In genomic region chrX:12901486-12901885, GRCh38 we compare ENCODE assay signal across 8 cellular contexts. TPM values are rescaled to one million over a fixed set of nuclear protein-coding genes. Genes with fewer than 3 reads are reported as not detected.
DNase-seq lines count a peak whose midpoint lies in the region; ATAC-seq, FAIRE-seq and TF ChIP-seq lines count a peak whose summit lies in the region.

No MANE protein-coding gene starts in this region.

- H4K20me1 ChIP-seq in HepG2 (ENCODE audit: insufficient read depth, low read length) = no peaks in the 10 kb centered on the region

- H3K9me3 ChIP-seq in A673 (ENCODE audit: low read depth, low read length, poor library complexity, severe bottlenecking) (no peaks in the 10 kb centered on the region), HepG2 (ENCODE audit: low read length) (no peaks in the 10 kb centered on the region)

- no TSS peak for BruUV-seq in A673 (replicated peaks; lab: Mats Ljungman, UMichigan)
- BruUV-seq in HepG2 (replicated peaks; lab: Mats Ljungman, UMichigan) = no TSS peak

- DNase-seq in A673 (ENCODE audit: low spot score) (peak; percentile 56), GM18507 (ENCODE audit: extremely low spot score, insufficient read length, low read depth) (no peak), NCI-H1417 (lab: John Stamatoyannopoulos, UW) (peak; percentile 10 to 86 (median 57)), HepG2 (ENCODE audit: low spot score) (peak; percentile 11)
- peak; percentile 69 for DNase-seq in activated CD4-positive, CD25-positive, alpha-beta regulatory T cell treated with anti-CD3 and anti-CD28 coated beads, Interleukin-2, amount 50 U/mL, for 72 hours
- DNase-seq in central memory CD4-positive, alpha-beta T cell = peak; percentile 42
- DNase-seq in stimulated activated CD4-positive, alpha-beta T cell treated with anti-CD3 and anti-CD28 coated beads, TNF-alpha, amount 100 ng/mL, for 48 hours (ENCODE audit: low read depth in 3 of 3) = peak; percentile 29 to 66 (median 31)

- TF ChIP-seq POLR2A in HepG2 (IDR thresholded peaks at IDR 0.05; ENCODE audit: insufficient read depth in 1 of 2, low read depth in 2 of 2, low read length in 2 of 2) = no peak

- no peak overlapping the region for H3K27ac ChIP-seq in A673 (ENCODE audit: low read depth, low read length, poor library complexity, severe bottlenecking)
- H3K27ac ChIP-seq in HepG2 (ENCODE audit: extremely low read length, insufficient read depth, low read length) = no peak overlapping the region

- ATAC-seq in HepG2 (peak; percentile 49; the same call in 1 of the 3 replicates), HG03442 (IDR thresholded peaks at IDR 0.05; ENCODE audit: unreplicated experiment) (no peak)

- H3K27me3 ChIP-seq in A673 (replicated peaks; ENCODE audit: insufficient read depth, low read depth, low read length, poor library complexity) = no peaks in the 10 kb centered on the region
- H3K27me3 ChIP-seq in HepG2 (ENCODE audit: control insufficient read depth in 1 of 2, insufficient read depth in 2 of 2, low read length in 2 of 2) = no peaks in the 10 kb centered on the region

- no peaks in the 10 kb centered on the region for H3K79me2 ChIP-seq in HepG2 (ENCODE audit: insufficient read depth, low read length)

- intact Hi-C loops in A673 (cut with micrococcal nuclease; ENCODE audit: unreplicated experiment) (loop anchor here (2.0 kb wide), 1 partner anchor 199 kb away; no protein-coding TSS in a partner anchor), HepG2 (cut with micrococcal nuclease; ENCODE audit: unreplicated experiment) (loop anchor here (1.0 to 2.0 kb wide), 2 partner anchors 87 to 199 kb away; no protein-coding TSS in a partner anchor)

- H3K4me2 ChIP-seq in HepG2 (ENCODE audit: low read depth, low read length) = no peak overlapping the region

- in situ Hi-C loops in HepG2 (cut with HindIII; ENCODE audit: extremely low pct_ligation_motif_present, low pct_unique_long_range_greater_than_20kb) = no loop called here

- WGBS in HepG2 (ENCODE audit: low lambda C conversion rate) = 3% methylated on average over 10 of the region's 10 CpGs

- no peak overlapping the region for H3K4me3 ChIP-seq in A673 (ENCODE audit: low read depth, low read length, poor library complexity, severe bottlenecking)
- H3K4me3 ChIP-seq in HepG2 (replicated peaks in 1 of 3; ENCODE audit: insufficient read depth in 1 of 3, low read depth in 2 of 3, low read length in 3 of 3) = no peak overlapping the region

- CTCF ChIA-PET in A673 (lab: Charles Lee) (interaction anchor here (0.6 to 1.5 kb wide), 2 partner anchors 87 to 614 kb away, joined by 3 to 7 read pairs; no protein-coding TSS in a partner anchor), HepG2 (lab: Yijun Ruan, JAX; ENCODE audit: low intra/inter-chr PET ratio, low total read pairs) (interaction anchor here (2.2 kb wide), 1 partner anchor 87 kb away, joined by 20 read pairs; no protein-coding TSS in a partner anchor)

- TF ChIP-seq RAD21 in HepG2 (CRISPR knock-in tag; IDR thresholded peaks at IDR 0.05) = peak; percentile 33; the same call in 1 of the 2 replicates

- POLR2A ChIA-PET in A673 (lab: Charles Lee; ENCODE audit: low non-redundant PET) (no interaction called here), HepG2 (lab: Yijun Ruan, JAX) (no interaction called here)

- H3K9ac ChIP-seq in HepG2 (ENCODE audit: insufficient read depth, low read depth, low read length) = no peak overlapping the region

- H3K36me3 ChIP-seq in A673 (ENCODE audit: insufficient read depth, low read length, poor library complexity, severe bottlenecking) = no peaks in the 10 kb centered on the region
- H3K36me3 ChIP-seq in HepG2 (replicated peaks in 1 of 2; ENCODE audit: control insufficient read depth in 1 of 2, insufficient read depth in 2 of 2, low read length in 2 of 2) = no peaks in the 10 kb centered on the region

- H3K4me1 ChIP-seq in A673 (ENCODE audit: insufficient read depth, low read length, poor library complexity, severe bottlenecking) = no peaks in the 10 kb centered on the region
- no peaks in the 10 kb centered on the region for H3K4me1 ChIP-seq in HepG2 (ENCODE audit: insufficient read depth, low read length)

- TF ChIP-seq EP300 in HepG2 (IDR thresholded peaks at IDR 0.05; ENCODE audit: low read depth in 2 of 2, low read length in 2 of 2) = no peak
- no peak for TF ChIP-seq EP300 in HepG2 (CRISPR knock-in tag; IDR thresholded peaks at IDR 0.05; ENCODE audit: borderline replicate concordance)

- H2AFZ ChIP-seq in HepG2 (ENCODE audit: low read length) = no peak overlapping the region

- TF ChIP-seq CTCF in A673 (conservative IDR thresholded peaks at IDR 0.05; ENCODE audit: low read depth, low read length) = peak; percentile 80
- TF ChIP-seq CTCF in HepG2 (CRISPR knock-in tag; IDR thresholded peaks at IDR 0.05) = peak; percentile 67

- FAIRE-seq in GM18507 (lab: Jason Lieb, UNC) (peak; percentile 93), HepG2 (lab: Jason Lieb, UNC) (peak; percentile 68)

TF ChIP-seq in HepG2, 621 proteins besides CTCF, POLR2A, EP300 and RAD21:
- peak; percentile 54 for TF ChIP-seq SMC3 (IDR thresholded peaks at IDR 0.05; ENCODE audit: low read length)
- peak; percentile 77 for TF ChIP-seq STAG1 (CRISPR knock-in tag; IDR thresholded peaks at IDR 0.05)
- TF ChIP-seq GATAD1 (CRISPR knock-in tag; IDR thresholded peaks at IDR 0.05) = no peak

RNA-seq across cellular contexts. Expression of gene TLR8, which starts 4.9 kb away (rescaled TPM):
- not detected in 2 replicates for total RNA-seq in A673 (2021)
- not detected in 2 replicates for total RNA-seq in HepG2 (2016; rRNA removed; fragmentation: Illumina TruSeq; extraction: Trizol)
- not detected in 2 replicates for total RNA-seq in HepG2 (2016; cell fraction: cytosol; rRNA removed; fragmentation: Illumina TruSeq; extraction: Trizol; ENCODE audit: low read depth)
- total RNA-seq in HepG2 (2016; cell fraction: insoluble cytoplasmic fraction; rRNA removed; fragmentation: Illumina TruSeq; extraction: Trizol) = not detected in 2 replicates
- total RNA-seq in HepG2 (2016; cell fraction: membrane; rRNA removed; fragmentation: Illumina TruSeq; extraction: Trizol) = not detected in 2 replicates
- not detected in 2 replicates for total RNA-seq in HepG2 (2016; cell fraction: nucleus; rRNA removed; fragmentation: Illumina TruSeq; extraction: Trizol)
- polyA plus RNA-seq in HepG2 (2011; rRNA removed) = not detected in 2 replicates
- not detected in 2 replicates for polyA plus RNA-seq in HepG2 (2011; cell fraction: cytosol; rRNA removed)
- not detected in 2 replicates for polyA plus RNA-seq in HepG2 (2011; cell fraction: nucleus; rRNA removed)
- polyA plus RNA-seq in HepG2 (2012) = not detected in 2 replicates
- polyA plus RNA-seq in HepG2 (2016; cell fraction: cytosol; fragmentation: Illumina TruSeq; extraction: Trizol; ENCODE audit: low read depth) = not detected in 2 replicates
- not detected in 2 replicates for polyA plus RNA-seq in HepG2 (2016; cell fraction: insoluble cytoplasmic fraction; fragmentation: Illumina TruSeq; extraction: Trizol; ENCODE audit: low read depth)
- polyA plus RNA-seq in HepG2 (2016; cell fraction: membrane; fragmentation: Illumina TruSeq; extraction: Trizol; ENCODE audit: low read depth) = not detected in 2 replicates
- polyA plus RNA-seq in HepG2 (2016; cell fraction: nucleus; fragmentation: Illumina TruSeq; extraction: Trizol; ENCODE audit: insufficient read depth, low read depth) = not detected in 2 replicates
- not detected in 2 replicates for polyA minus RNA-seq in HepG2 (2011; rRNA and poly(A)+ RNA removed; ENCODE audit: low replicate concordance)
- not detected in 2 replicates for polyA minus RNA-seq in HepG2 (2011; cell fraction: cytosol; rRNA and poly(A)+ RNA removed)
- not detected in 2 replicates for polyA minus RNA-seq in HepG2 (2011; cell fraction: nucleus; rRNA and poly(A)+ RNA removed)

RNA-seq across cellular contexts. Expression of gene TLR7, which starts 34.6 kb away (rescaled TPM):
- total RNA-seq in A673 (2021) (0.11 TPM in 2 replicates), HepG2 (2016; rRNA removed; fragmentation: Illumina TruSeq; extraction: Trizol) (not detected in 2 replicates)
- total RNA-seq in HepG2 (2016; cell fraction: cytosol; rRNA removed; fragmentation: Illumina TruSeq; extraction: Trizol; ENCODE audit: low read depth) = not detected in 2 replicates
- not detected in 2 replicates for total RNA-seq in HepG2 (2016; cell fraction: insoluble cytoplasmic fraction; rRNA removed; fragmentation: Illumina TruSeq; extraction: Trizol)
- total RNA-seq in HepG2 (2016; cell fraction: membrane; rRNA removed; fragmentation: Illumina TruSeq; extraction: Trizol) = not detected in 2 replicates
- total RNA-seq in HepG2 (2016; cell fraction: nucleus; rRNA removed; fragmentation: Illumina TruSeq; extraction: Trizol) = not detected in 2 replicates
- polyA plus RNA-seq in HepG2 (2011; rRNA removed) = not detected in 2 replicates
- not detected in 2 replicates for polyA plus RNA-seq in HepG2 (2011; cell fraction: cytosol; rRNA removed)
- polyA plus RNA-seq in HepG2 (2011; cell fraction: nucleus; rRNA removed) = not detected in 2 replicates
- polyA plus RNA-seq in HepG2 (2012) = not detected in 2 replicates
- polyA plus RNA-seq in HepG2 (2016; cell fraction: cytosol; fragmentation: Illumina TruSeq; extraction: Trizol; ENCODE audit: low read depth) = not detected in 2 replicates
- polyA plus RNA-seq in HepG2 (2016; cell fraction: insoluble cytoplasmic fraction; fragmentation: Illumina TruSeq; extraction: Trizol; ENCODE audit: low read depth) = not detected in 2 replicates
- polyA plus RNA-seq in HepG2 (2016; cell fraction: membrane; fragmentation: Illumina TruSeq; extraction: Trizol; ENCODE audit: low read depth) = not detected in 2 replicates
- polyA plus RNA-seq in HepG2 (2016; cell fraction: nucleus; fragmentation: Illumina TruSeq; extraction: Trizol; ENCODE audit: insufficient read depth, low read depth) = not detected in 2 replicates
- not detected in 2 replicates for polyA minus RNA-seq in HepG2 (2011; rRNA and poly(A)+ RNA removed; ENCODE audit: low replicate concordance)
- polyA minus RNA-seq in HepG2 (2011; cell fraction: cytosol; rRNA and poly(A)+ RNA removed) = not detected in 2 replicates
- not detected in 2 replicates for polyA minus RNA-seq in HepG2 (2011; cell fraction: nucleus; rRNA and poly(A)+ RNA removed)
